Comparison of ENCODE assay signal across 23 cellular contexts in genomic region chr5:117667105-117667504, GRCh38.
DNase-seq lines count a peak whose midpoint lies in the region; ATAC-seq and TF ChIP-seq lines count a peak whose summit lies in the region.
"Had no signal": no experiment of that assay in that cellular context is flagged by ENCODE, and none has a peak within 500 bp of the region (broad histone marks: within the 10 kb centered on the region; RNA-seq: fewer than 3 reads in every experiment).

No MANE protein-coding gene starts in this region.

- H3K9me3 ChIP-seq in HUES6 (ENCODE audit: control insufficient read depth, insufficient read depth, low read depth, low read length) (no peaks in the 10 kb centered on the region), endodermal cell (ENCODE audit: control insufficient read depth, low read length) (no peaks in the 10 kb centered on the region)
- H3K9me3 ChIP-seq: Caco-2, MG63 had no signal

- TF ChIP-seq CTCF in endodermal cell (conservative IDR thresholded peaks at IDR 0.05): no peak

- H4K8ac ChIP-seq in mesendoderm (ENCODE audit: low read depth, low read length): no peak overlapping the region

- no peaks in the 10 kb centered on the region for H3K36me3 Mint-ChIP-seq in endodermal cell (ENCODE audit: low read depth)
- H3K36me3 Mint-ChIP-seq: CD8-positive, alpha-beta T cell had no signal

- no peak overlapping the region for H3K4me3 Mint-ChIP-seq in endodermal cell
- H3K4me3 Mint-ChIP-seq: B cell; CD8-positive, alpha-beta T cell had no signal

- H3K27ac ChIP-seq in HUES6 (ENCODE audit: low read depth, low read length): peak overlapping the region; percentile 62; the same call in 1 of the 2 replicates
- no peak overlapping the region for H3K27ac ChIP-seq in endodermal cell (ENCODE audit: low read depth, low read length)
- H3K27ac ChIP-seq in mesendoderm (ENCODE audit: low read depth, low read length): no peak overlapping the region
- H3K27ac ChIP-seq: C4-2B, RWPE1 had no signal

- H2BK15ac ChIP-seq in mesendoderm (replicated peaks; ENCODE audit: low read depth): no peak overlapping the region

- no peaks in the 10 kb centered on the region for H3K27me3 Mint-ChIP-seq in endodermal cell (ENCODE audit: insufficient read depth)
- H3K27me3 Mint-ChIP-seq: B cell had no signal

- H3K4me1 ChIP-seq in HUES6 (ENCODE audit: control insufficient read depth, insufficient read depth, low read length): peaks cover 14% of the 10 kb centered on the region
- peaks cover 5% of the 10 kb centered on the region for H3K4me1 ChIP-seq in endodermal cell (ENCODE audit: control insufficient read depth, insufficient read depth, low read length)
- no peaks in the 10 kb centered on the region for H3K4me1 ChIP-seq in mesendoderm (ENCODE audit: control insufficient read depth, low read depth, low read length)
- H3K4me1 ChIP-seq: Caco-2 had no signal

- no peak overlapping the region for H3K4ac ChIP-seq in mesendoderm (ENCODE audit: low read depth, low read length)

- H2BK5ac ChIP-seq in mesendoderm (ENCODE audit: low read length): no peak overlapping the region

- H3K27me3 ChIP-seq in HUES6 (ENCODE audit: control insufficient read depth, insufficient read depth, low read length) (no peaks in the 10 kb centered on the region), endodermal cell (ENCODE audit: control insufficient read depth, insufficient read depth, low read length, poor library complexity, severe bottlenecking) (no peaks in the 10 kb centered on the region), mesendoderm (ENCODE audit: insufficient read depth, low read length, poor library complexity) (no peaks in the 10 kb centered on the region)
- H3K27me3 ChIP-seq: MG63 had no signal

- no peaks in the 10 kb centered on the region for H3K9me3 Mint-ChIP-seq in endodermal cell

- no peak for ATAC-seq in left cardiac atrium
- ATAC-seq: CD8-positive, alpha-beta T cell; Panc1 had no signal

- H3K9ac ChIP-seq in HUES6 (ENCODE audit: low read length): peak overlapping the region; percentile 17
- no peak overlapping the region for H3K9ac ChIP-seq in endodermal cell (ENCODE audit: extremely low read depth, low read length, poor library complexity, severe bottlenecking)
- no peak overlapping the region for H3K9ac ChIP-seq in mesendoderm (ENCODE audit: low read length)

- H3K79me1 ChIP-seq in mesendoderm (ENCODE audit: low read length): no peaks in the 10 kb centered on the region

- H3K4me1 Mint-ChIP-seq in endodermal cell: peaks cover 10% of the 10 kb centered on the region
- H3K4me1 Mint-ChIP-seq: B cell had no signal

- intact Hi-C loops in left cardiac atrium (cut with DNase I): no loop called here

- no peak overlapping the region for H2AK5ac ChIP-seq in mesendoderm (ENCODE audit: low read length)

- DNase-seq in endodermal cell: no peak
- peak; percentile 9 for DNase-seq in mesendoderm
- no peak for DNase-seq in activated CD4-positive, alpha-beta T cell treated with anti-CD3 and anti-CD28 coated beads, Interleukin-2, amount 50 U/mL, for 4 hours
- no peak for DNase-seq in left cardiac atrium
- DNase-seq in ureter (ENCODE audit: low spot score): no peak
- no peak for DNase-seq in NCI-H1417 (lab: John Stamatoyannopoulos, UW)
- DNase-seq: Caco-2; CD8-positive, alpha-beta T cell; GF-D8; H7; IMR-90; KG1; MG63; NCI-H1694; NCI-H2029 treated with DMSO at 0.1 percent for 48 hours; NCI-H446 treated with DMSO at 0.1 percent for 48 hours; NCI-H526; SHP77 had no signal

- H3K36me3 ChIP-seq in HUES6 (ENCODE audit: control insufficient read depth, insufficient read depth, low read length) (no peaks in the 10 kb centered on the region), endodermal cell (ENCODE audit: control insufficient read depth, insufficient read depth, low read length) (no peaks in the 10 kb centered on the region), mesendoderm (ENCODE audit: control insufficient read depth, insufficient read depth, low read length) (no peaks in the 10 kb centered on the region)
- H3K36me3 ChIP-seq: MG63 had no signal

- peak overlapping the region; percentile 57 for H3K27ac Mint-ChIP-seq in endodermal cell
- H3K27ac Mint-ChIP-seq: B cell; CD8-positive, alpha-beta T cell had no signal

- no peak overlapping the region for H3K23ac ChIP-seq in mesendoderm (ENCODE audit: low read length)

- H3K4me2 ChIP-seq in mesendoderm (ENCODE audit: low read length): no peak overlapping the region

- no peak overlapping the region for H4K5ac ChIP-seq in mesendoderm (ENCODE audit: low read length)

- H3K79me2 ChIP-seq in mesendoderm (ENCODE audit: control insufficient read depth, insufficient read depth, low read length): no peaks in the 10 kb centered on the region

- H3K56ac ChIP-seq in mesendoderm (ENCODE audit: low read length): no peak overlapping the region

- 62 to 67% methylated on average over 2 to 3 of the region's 3 CpGs for WGBS in endodermal cell (ENCODE audit: insufficient coverage in 1 of 2, insufficient read length in 1 of 2), 2 experiments
- no CpG with 5 or more reads among the region's 3 CpGs for WGBS in mesendoderm (ENCODE audit: extremely low coverage, insufficient coverage, low lambda C conversion rate)

- H2BK120ac ChIP-seq in mesendoderm (ENCODE audit: low read depth, low read length): no peak overlapping the region

- no peak overlapping the region for H3K4me3 ChIP-seq in HUES6 (ENCODE audit: low read depth, low read length)
- H3K4me3 ChIP-seq in endodermal cell (ENCODE audit: low read length): no peak overlapping the region
- H3K4me3 ChIP-seq in mesendoderm (ENCODE audit: low read length): no peak overlapping the region
- H3K4me3 ChIP-seq: MG63 had no signal

- no peak overlapping the region for H3K18ac ChIP-seq in mesendoderm (ENCODE audit: low read length)
